Comparison of ENCODE assay signal across 14 cellular contexts in the genomic region with DNA sequence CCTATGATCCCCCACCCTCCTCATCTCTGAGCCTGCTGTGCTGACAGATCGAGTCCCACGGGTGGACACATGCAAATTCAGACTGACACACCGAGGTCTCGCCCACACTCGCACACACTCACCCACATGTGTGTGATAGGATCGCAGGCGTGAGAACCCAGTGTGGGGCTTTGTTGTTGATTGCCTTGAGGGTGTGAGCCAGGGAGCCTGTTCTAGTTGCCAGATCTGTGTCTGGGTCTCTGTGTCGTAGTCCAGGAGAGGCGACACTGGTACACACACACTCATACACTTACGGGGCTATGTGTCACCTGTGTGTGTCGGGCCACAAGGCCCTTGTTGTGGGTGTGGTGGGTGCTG. TPM values are rescaled to one million over a fixed set of nuclear protein-coding genes. Genes with fewer than 3 reads are reported as not detected.
DNase-seq lines count a peak whose midpoint lies in the region; ATAC-seq, FAIRE-seq and TF ChIP-seq lines count a peak whose summit lies in the region.
"Had no signal": no experiment of that assay in that cellular context is flagged by ENCODE, and none has a peak within 500 bp of the region (broad histone marks: within the 10 kb centered on the region; RNA-seq: fewer than 3 reads in every experiment).

No MANE protein-coding gene starts in this region.

- H3K4me1 ChIP-seq in PC-9 (replicated peaks; ENCODE audit: insufficient read depth) (peaks cover 62% of the 10 kb centered on the region), osteoblast (ENCODE audit: insufficient read depth, low read length) (peaks cover 33% of the 10 kb centered on the region)

- CTCF ChIA-PET in PC-9 (lab: Charles Lee) = no interaction called here

- intact Hi-C loops in PC-9 (cut with micrococcal nuclease; ENCODE audit: unreplicated experiment) = no loop called here

- H3K9me3 ChIP-seq in PC-9 (ENCODE audit: insufficient read depth, low read depth) (no peaks in the 10 kb centered on the region), osteoblast (ENCODE audit: low read depth, low read length) (no peaks in the 10 kb centered on the region)
- H3K9me3 ChIP-seq: right lobe of liver had no signal

- TSS peak; percentile 56 for BruUV-seq in PC-9 (replicated peaks; lab: Mats Ljungman, UMichigan)

- H3K4me3 ChIP-seq in AG10803 (ENCODE audit: low read length) = peak overlapping the region; percentile 75
- no peak overlapping the region for H3K4me3 ChIP-seq in PC-9
- peak overlapping the region; percentile 70 to 81 for H3K4me3 ChIP-seq in foreskin fibroblast (ENCODE audit: low read depth in 1 of 2, low read length in 2 of 2)
- no peak overlapping the region for H3K4me3 ChIP-seq in osteoblast (ENCODE audit: insufficient read depth, low read length)

- no peak overlapping the region for H3K27ac ChIP-seq in PC-9
- no peak overlapping the region for H3K27ac ChIP-seq in osteoblast (ENCODE audit: low read depth, low read length)
- H3K27ac ChIP-seq: right lobe of liver had no signal

- ATAC-seq in GM19455 (IDR thresholded peaks at IDR 0.05; ENCODE audit: unreplicated experiment) = no peak
- ATAC-seq: right lobe of liver; stimulated activated effector memory CD8-positive, alpha-beta T cell treated with anti-CD3 and anti-CD28 coated beads, Interleukin-12 subunit alpha, Interleukin-12 subunit beta, amount 100 ng/mL, for 72 hours had no signal

- H3F3A ChIP-seq in PC-9 (ENCODE audit: insufficient read depth, low read depth) = peaks cover 26% of the 10 kb centered on the region

- peaks cover 9% of the 10 kb centered on the region; the same call in 1 of the 2 replicates for H3K27me3 ChIP-seq in PC-9 (ENCODE audit: insufficient read depth, low read depth)
- H3K27me3 ChIP-seq in osteoblast (ENCODE audit: insufficient read depth, low read length) = peaks cover 16% of the 10 kb centered on the region
- H3K27me3 ChIP-seq: right lobe of liver had no signal

- H3K79me2 ChIP-seq in PC-9 (ENCODE audit: low read depth) = no peaks in the 10 kb centered on the region
- no peaks in the 10 kb centered on the region for H3K79me2 ChIP-seq in osteoblast (ENCODE audit: insufficient read depth, low read length)

- no peak for DNase-seq in AG10803 (ENCODE audit: low read depth)
- no peak for DNase-seq in PC-9
- DNase-seq in foreskin fibroblast = no peak
- peak; percentile 86 for DNase-seq in osteoblast (ENCODE audit: insufficient read length, low spot score, missing footprints)
- DNase-seq in urothelium cell line (ENCODE audit: low spot score) = no peak
- DNase-seq in NCI-H446 treated with DMSO at 0.1 percent for 48 hours (lab: John Stamatoyannopoulos, UW) = no peak
- no peak for DNase-seq in GM10266 (ENCODE audit: extremely low spot score)
- DNase-seq: activated CD4-positive, alpha-beta T cell treated with anti-CD3 and anti-CD28 coated beads, Interleukin-2, amount 50 U/mL, for 4 hours; NCI-H1694 treated with DMSO at 0.1 percent for 48 hours; right lobe of liver; SHP77 had no signal

- no peak for FAIRE-seq in urothelium cell line (lab: Jason Lieb, UNC)
- FAIRE-seq: H54 had no signal

- H3K4me2 ChIP-seq in PC-9 = no peak overlapping the region
- peak overlapping the region; percentile 27 for H3K4me2 ChIP-seq in osteoblast (ENCODE audit: insufficient read depth, low read length)

- TF ChIP-seq CTCF in AG10803 (conservative IDR thresholded peaks at IDR 0.05; ENCODE audit: low read length) = no peak
- TF ChIP-seq CTCF in PC-9 (conservative IDR thresholded peaks at IDR 0.05) = no peak
- TF ChIP-seq CTCF in foreskin fibroblast (IDR thresholded peaks at IDR 0.05; ENCODE audit: low read depth, low read length) = no peak
- TF ChIP-seq CTCF in osteoblast (IDR thresholded peaks at IDR 0.05; ENCODE audit: extremely low read depth, low read depth, low read length) = no peak
- no peak for TF ChIP-seq CTCF in GM10266 (IDR thresholded peaks at IDR 0.05; ENCODE audit: control insufficient read depth, insufficient read depth, low read depth, missing control alignments)

- H2AFZ ChIP-seq in PC-9 (no peak overlapping the region), osteoblast (ENCODE audit: low read length) (no peak overlapping the region)

- H3K9me2 ChIP-seq in PC-9 (ENCODE audit: insufficient read depth) = no peaks in the 10 kb centered on the region

- POLR2A ChIA-PET in PC-9 (lab: Charles Lee; ENCODE audit: unreplicated experiment) = no interaction called here

- no peaks in the 10 kb centered on the region for H3K36me3 ChIP-seq in PC-9 (ENCODE audit: low read depth)
- no peaks in the 10 kb centered on the region for H3K36me3 ChIP-seq in osteoblast (ENCODE audit: insufficient read depth, low read length)
- H3K36me3 ChIP-seq: right lobe of liver had no signal

- H4K20me1 ChIP-seq in PC-9 (ENCODE audit: insufficient read depth) = no peaks in the 10 kb centered on the region
- no peaks in the 10 kb centered on the region for H4K20me1 ChIP-seq in osteoblast (ENCODE audit: insufficient read depth, low read length)

RNA-seq across cellular contexts. Expression of gene EPHB3, which starts 2.0 kb away (rescaled TPM):
- 12.0 and 15.7 TPM in 2 replicates for total RNA-seq in PC-9 (2021)
- total RNA-seq in osteoblast = 3.6 and 4.1 TPM in 2 replicates

Comparison
In these comparisons a context has a peak if more than half of its experiments do, and no peak if none do; other contexts are left out.
1. H3K4me3 ChIP-seq: peak in AG10803 (single experiment) and foreskin fibroblast (2 of 2); none in PC-9 (single experiment) and osteoblast (single experiment).